8 cellular contexts compared by ENCODE assay signal in genomic region chr1:39672551-39672947, GRCh38. TPM values are rescaled to one million over a fixed set of nuclear protein-coding genes. Genes with fewer than 3 reads are reported as not detected.
DNase-seq lines count a peak whose midpoint lies in the region; ATAC-seq and TF ChIP-seq lines count a peak whose summit lies in the region.

No MANE protein-coding gene starts in this region.

- H3K36me3 ChIP-seq in Caco-2 (ENCODE audit: control insufficient read depth, insufficient read depth, low read length) = no peaks in the 10 kb centered on the region

- peaks cover 10% of the 10 kb centered on the region for H3K27me3 Mint-ChIP-seq in Caco-2 (ENCODE audit: insufficient read depth, unreplicated experiment)

- POLR2A ChIA-PET in Caco-2 (lab: Charles Lee) = no interaction called here

- CTCF ChIA-PET in Caco-2 (lab: Charles Lee) = no interaction called here

- no peak overlapping the region for H3K4me3 ChIP-seq in Caco-2 (ENCODE audit: low read depth, low read length)

- H3K4me3 Mint-ChIP-seq in Caco-2 (ENCODE audit: unreplicated experiment) = peak overlapping the region; percentile 50

- no peaks in the 10 kb centered on the region; the same call in 1 of the 2 replicates for H3K27me3 ChIP-seq in Caco-2 (replicated peaks; ENCODE audit: control insufficient read depth, insufficient read depth, low read length)

- H3K36me3 Mint-ChIP-seq in Caco-2 (ENCODE audit: insufficient read depth, unreplicated experiment) = no peaks in the 10 kb centered on the region

- ATAC-seq in left colon (peak; percentile 33), GM21528 (IDR thresholded peaks at IDR 0.05; ENCODE audit: low FRiP score, unreplicated experiment) (no peak)

- BruUV-seq in Caco-2 (replicated peaks; lab: Mats Ljungman, UMichigan) = no TSS peak

- DNase-seq in Caco-2 (no peak), NAMALWA (ENCODE audit: low spot score) (peak; percentile 42), astrocyte of the hippocampus (ENCODE audit: low read depth, low spot score) (peak; percentile 26), left colon (peak in 1 of 2 donors; percentile 33), A172 (ENCODE audit: low spot score) (no peak), superior temporal gyrus (ENCODE audit: extremely low spot score) (no peak)
- DNase-seq in central memory CD4-positive, alpha-beta T cell = no peak

- TF ChIP-seq CTCF in Caco-2 (IDR thresholded peaks at IDR 0.05; ENCODE audit: insufficient read depth in 1 of 2, low read depth in 1 of 2, low read length in 1 of 2, severe bottlenecking in 1 of 2, unreplicated experiment in 1 of 2) = no peak

- intact Hi-C loops in Caco-2 (cut with micrococcal nuclease; ENCODE audit: unreplicated experiment) = no loop called here
- intact Hi-C loops in left colon (cut with DNase I, micrococcal nuclease) = no loop called here

- H3K27ac Mint-ChIP-seq in Caco-2 (ENCODE audit: unreplicated experiment) = no peak overlapping the region

- no peaks in the 10 kb centered on the region for H3K9me3 Mint-ChIP-seq in Caco-2 (ENCODE audit: unreplicated experiment)

- H3K4me1 ChIP-seq in Caco-2 = no peaks in the 10 kb centered on the region

- no peaks in the 10 kb centered on the region for H3K9me3 ChIP-seq in Caco-2

- no peaks in the 10 kb centered on the region for H3K4me1 Mint-ChIP-seq in Caco-2 (ENCODE audit: low read depth, unreplicated experiment)

RNA-seq across cellular contexts. Expression of gene NT5C1A, which starts 0.6 kb away (rescaled TPM):
- not detected in 2 replicates for total RNA-seq in Caco-2 (2022)
- total RNA-seq in left colon = not detected
- not detected in 2 replicates for total RNA-seq in A172 (2014; rRNA removed; shearing (Covaris generic))

RNA-seq across cellular contexts. Expression of gene HPCAL4, which starts 18.7 kb away (rescaled TPM):
- total RNA-seq in Caco-2 (2022) (0.07 and 0.14 TPM in 2 replicates), left colon (under 1 TPM in 1 of 2 donors, not detected in 1; 0.06 TPM)
- 0.05 TPM in 1 of 2 replicates, not detected in the other for total RNA-seq in A172 (2014; rRNA removed; shearing (Covaris generic))

RNA-seq across cellular contexts. Expression of gene HEYL, which starts 33.1 kb away (rescaled TPM):
- total RNA-seq in Caco-2 (2022) = 3.0 and 3.4 TPM in 2 replicates
- 1 to 10 TPM; 1.3 to 1.9 TPM for total RNA-seq in left colon
- total RNA-seq in A172 (2014; rRNA removed; shearing (Covaris generic)) = not detected in 2 replicates

Comparison
In these comparisons a context has a peak if more than half of its experiments do, and no peak if none do; other contexts are left out.
1. DNase-seq: peak in NAMALWA (single experiment) and astrocyte of the hippocampus (single experiment); none in Caco-2 (0 of 2), central memory CD4-positive, alpha-beta T cell (single experiment), A172 (single experiment) and superior temporal gyrus (single experiment).